Comparison of ENCODE assay signal across 2 cellular contexts in genomic region chr6:116326392-116326717, GRCh38.
TF ChIP-seq lines count a peak whose summit lies in the region.

No MANE protein-coding gene starts in this region.

TF ChIP-seq in GM23338, 12 proteins besides CTCF, POLR2A, EP300 and RAD21:
- TF ChIP-seq CREB1 (CRISPR knock-in tag; IDR thresholded peaks at IDR 0.05; ENCODE audit: low read depth) (no peak), POLR2AphosphoS5 (IDR thresholded peaks at IDR 0.05; ENCODE audit: low read depth) (no peak), EZH2 (IDR thresholded peaks at IDR 0.05; ENCODE audit: low read depth, unreplicated experiment) (no peak), ZNF331 (CRISPR knock-in tag; IDR thresholded peaks at IDR 0.05; ENCODE audit: low read depth) (no peak), NANOG (IDR thresholded peaks at IDR 0.05; ENCODE audit: borderline replicate concordance) (no peak), ETS1 (IDR thresholded peaks at IDR 0.05) (no peak), STAT1 (IDR thresholded peaks at IDR 0.05; ENCODE audit: unreplicated experiment) (no peak), JUNB (IDR thresholded peaks at IDR 0.05; ENCODE audit: unreplicated experiment) (no peak), ZNF462 (CRISPR knock-in tag; IDR thresholded peaks at IDR 0.05) (no peak), ZNF114 (CRISPR knock-in tag; IDR thresholded peaks at IDR 0.05) (no peak), EZH2phosphoT487 (IDR thresholded peaks at IDR 0.05; ENCODE audit: unreplicated experiment) (no peak)
- TF ChIP-seq, protein P1, sequence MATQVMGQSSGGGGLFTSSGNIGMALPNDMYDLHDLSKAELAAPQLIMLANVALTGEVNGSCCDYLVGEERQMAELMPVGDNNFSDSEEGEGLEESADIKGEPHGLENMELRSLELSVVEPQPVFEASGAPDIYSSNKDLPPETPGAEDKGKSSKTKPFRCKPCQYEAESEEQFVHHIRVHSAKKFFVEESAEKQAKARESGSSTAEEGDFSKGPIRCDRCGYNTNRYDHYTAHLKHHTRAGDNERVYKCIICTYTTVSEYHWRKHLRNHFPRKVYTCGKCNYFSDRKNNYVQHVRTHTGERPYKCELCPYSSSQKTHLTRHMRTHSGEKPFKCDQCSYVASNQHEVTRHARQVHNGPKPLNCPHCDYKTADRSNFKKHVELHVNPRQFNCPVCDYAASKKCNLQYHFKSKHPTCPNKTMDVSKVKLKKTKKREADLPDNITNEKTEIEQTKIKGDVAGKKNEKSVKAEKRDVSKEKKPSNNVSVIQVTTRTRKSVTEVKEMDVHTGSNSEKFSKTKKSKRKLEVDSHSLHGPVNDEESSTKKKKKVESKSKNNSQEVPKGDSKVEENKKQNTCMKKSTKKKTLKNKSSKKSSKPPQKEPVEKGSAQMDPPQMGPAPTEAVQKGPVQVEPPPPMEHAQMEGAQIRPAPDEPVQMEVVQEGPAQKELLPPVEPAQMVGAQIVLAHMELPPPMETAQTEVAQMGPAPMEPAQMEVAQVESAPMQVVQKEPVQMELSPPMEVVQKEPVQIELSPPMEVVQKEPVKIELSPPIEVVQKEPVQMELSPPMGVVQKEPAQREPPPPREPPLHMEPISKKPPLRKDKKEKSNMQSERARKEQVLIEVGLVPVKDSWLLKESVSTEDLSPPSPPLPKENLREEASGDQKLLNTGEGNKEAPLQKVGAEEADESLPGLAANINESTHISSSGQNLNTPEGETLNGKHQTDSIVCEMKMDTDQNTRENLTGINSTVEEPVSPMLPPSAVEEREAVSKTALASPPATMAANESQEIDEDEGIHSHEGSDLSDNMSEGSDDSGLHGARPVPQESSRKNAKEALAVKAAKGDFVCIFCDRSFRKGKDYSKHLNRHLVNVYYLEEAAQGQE (IDR thresholded peaks at IDR 0.05; ENCODE audit: unreplicated experiment), result no peak
TF ChIP-seq in GM23338: peak in this region for 0.

TF ChIP-seq in H1, 55 proteins besides CTCF, POLR2A, EP300 and RAD21:
- no peak for TF ChIP-seq SP2 (IDR thresholded peaks at IDR 0.05; ENCODE audit: low read length)
